10 cellular contexts compared by ENCODE assay signal in genomic region chr10:71697938-71698709, GRCh38. TPM values are rescaled to one million over a fixed set of nuclear protein-coding genes. Genes with fewer than 3 reads are reported as not detected.
DNase-seq lines count a peak whose midpoint lies in the region; ATAC-seq and TF ChIP-seq lines count a peak whose summit lies in the region.
"Had no signal": no experiment of that assay in that cellular context is flagged by ENCODE, and none has a peak within 500 bp of the region (broad histone marks: within the 10 kb centered on the region; RNA-seq: fewer than 3 reads in every experiment).

No MANE protein-coding gene starts in this region.

- no peaks in the 10 kb centered on the region for H3K4me1 ChIP-seq in HEK293 (ENCODE audit: control insufficient read depth, insufficient read depth, low read length)

- CTCF ChIA-PET in HEK293 (lab: Yijun Ruan, JAX): interaction anchor here (0.6 to 9.6 kb wide), 29 partner anchors 7 to 1568 kb away, joined by 3 to 105 read pairs (median 4); partner anchors contain the start of genes C10orf105 and SLC29A3

- TF ChIP-seq CTCF in CD14-positive monocyte (IDR thresholded peaks at IDR 0.05) (no peak), HEK293 (tag by site-specific recombination; IDR thresholded peaks at IDR 0.05) (no peak)

- no peaks in the 10 kb centered on the region for H3K27me3 Mint-ChIP-seq in CD14-positive monocyte (ENCODE audit: low read depth in 3 of 3)

- H3K4me3 Mint-ChIP-seq in CD14-positive monocyte: peak overlapping the region in 1 of 2 donors; percentile 64
- H3K4me3 Mint-ChIP-seq: mesothelial cell of epicardium had no signal

- peak overlapping the region in 5 of 7 donors; percentile 1 to 78 (median 67) for H3K27ac Mint-ChIP-seq in CD14-positive monocyte
- H3K27ac Mint-ChIP-seq: mesothelial cell of epicardium had no signal

- peaks cover 12 to 28% of the 10 kb centered on the region in 2 donors for H3K36me3 Mint-ChIP-seq in CD14-positive monocyte
- H3K36me3 Mint-ChIP-seq: mesothelial cell of epicardium had no signal

- H3K9me3 Mint-ChIP-seq in CD14-positive monocyte: peaks cover 0 to 2% (median 0%) of the 10 kb centered on the region in 7 donors
- H3K9me3 Mint-ChIP-seq: mesothelial cell of epicardium had no signal

- H3K4me3 ChIP-seq in HEK293 (ENCODE audit: low read depth, low read length): no peak overlapping the region

- no peaks in the 10 kb centered on the region for H3K9me3 ChIP-seq in HEK293 (ENCODE audit: control insufficient read depth, insufficient read depth, low read depth, low read length)

- H3K27ac ChIP-seq in HEK293 (ENCODE audit: extremely low read depth, low read depth, low read length): no peak overlapping the region

- POLR2A ChIA-PET in HEK293 (lab: Yijun Ruan, JAX): no interaction called here

- DNase-seq in CD14-positive monocyte (ENCODE audit: low spot score) (no peak), SHP77 treated with DMSO at 0.1 percent for 48 hours (lab: John Stamatoyannopoulos, UW) (no peak), NCI-H69 (lab: John Stamatoyannopoulos, UW) (no peak)
- peak; percentile 67 to 74 for DNase-seq in activated T-cell treated with anti-CD3 and anti-CD28 coated beads, Interleukin-2, amount 50 U/mL, for 48 hours
- DNase-seq in stimulated activated CD4-positive, alpha-beta T cell treated with anti-CD3 and anti-CD28 coated beads, Interleukin-15, amount 100 ng/mL, for 24 hours: peak; percentile 61
- DNase-seq: KG1 had no signal

- ATAC-seq in GM19397 (IDR thresholded peaks at IDR 0.05; ENCODE audit: unreplicated experiment) (no peak), GM19328 (IDR thresholded peaks at IDR 0.05; ENCODE audit: unreplicated experiment) (no peak)

- H3K36me3 ChIP-seq in HEK293 (ENCODE audit: control insufficient read depth in 2 of 2, insufficient read depth in 1 of 2, low read length in 2 of 2): no peaks in the 10 kb centered on the region

- H3K4me1 Mint-ChIP-seq in CD14-positive monocyte: peaks cover 97% of the 10 kb centered on the region
- H3K4me1 Mint-ChIP-seq: mesothelial cell of epicardium had no signal

- intact Hi-C loops in CD14-positive monocyte (cut with micrococcal nuclease): no loop called here

TF ChIP-seq in HEK293, 187 proteins besides CTCF, POLR2A, EP300 and RAD21:
- peak; percentile 99 for TF ChIP-seq KLF1 (tag by site-specific recombination; IDR thresholded peaks at IDR 0.05)
- peak; percentile 94 for TF ChIP-seq ZFHX2 (tag by site-specific recombination; conservative IDR thresholded peaks at IDR 0.05)
- TF ChIP-seq EGR2 (tag by site-specific recombination; IDR thresholded peaks at IDR 0.05; ENCODE audit: low read depth): peak; percentile 97
- TF ChIP-seq KLF8 (tag by site-specific recombination; IDR thresholded peaks at IDR 0.05): peak; percentile 50; the same call in 1 of the 2 replicates
- TF ChIP-seq ZNF19 (tag by site-specific recombination; IDR thresholded peaks at IDR 0.05; ENCODE audit: low read depth): no peak
- TF ChIP-seq ZBTB1 (tag by site-specific recombination; IDR thresholded peaks at IDR 0.05): no peak

RNA-seq across cellular contexts. Expression of gene C10orf105, which starts 21.5 kb away (rescaled TPM):
- polyA plus RNA-seq in CD14-positive monocyte: under 1 TPM; 0.18 to 0.48 TPM

Comparison
In these comparisons a context has a peak if more than half of its experiments do, and no peak if none do; other contexts are left out.
1. DNase-seq: peak in activated T-cell treated with anti-CD3 and anti-CD28 coated beads, Interleukin-2, amount 50 U/mL, for 48 hours (2 of 2) and stimulated activated CD4-positive, alpha-beta T cell treated with anti-CD3 and anti-CD28 coated beads, Interleukin-15, amount 100 ng/mL, for 24 hours (single experiment); none in CD14-positive monocyte (single experiment), SHP77 treated with DMSO at 0.1 percent for 48 hours (single experiment) and NCI-H69 (single experiment).